8 cellular contexts compared by ENCODE assay signal in the genomic region with DNA sequence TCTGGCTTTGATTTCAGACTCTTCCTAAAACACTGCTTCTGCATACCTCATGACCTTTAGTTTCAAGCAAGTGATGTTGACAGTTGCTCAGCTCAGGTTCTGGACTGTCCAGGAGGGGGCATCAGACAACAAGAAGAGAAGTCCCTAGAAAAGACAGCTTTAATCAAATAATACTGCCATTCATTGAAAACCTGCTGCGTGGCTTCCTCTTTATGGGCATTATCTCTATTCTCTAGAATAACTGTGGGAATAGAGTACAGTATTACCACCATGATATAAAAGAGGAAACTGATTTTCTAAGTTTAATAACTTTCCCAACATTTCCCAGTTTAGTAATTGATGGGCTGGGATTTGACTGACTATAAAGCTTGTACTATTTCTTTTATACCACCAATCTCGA.
DNase-seq lines count a peak whose midpoint lies in the region; ATAC-seq and TF ChIP-seq lines count a peak whose summit lies in the region.

No MANE protein-coding gene starts in this region.

- H3K9ac ChIP-seq in KMS-11 = no peak overlapping the region

- intact Hi-C loops in activated T-helper 2 cell treated with anti-CD3 and anti-CD28 coated beads, Interferon-gamma antibody, Interleukin-2, Interleukin-4, amounts not matched to agents 10 μg/mL and 5 μg/mL and 100 μg/mL, durations not matched to agents 14 hours and 24 hours and 36 hours (cut with micrococcal nuclease) = loop anchor here (1.0 kb wide), 3 partner anchors 224 to 575 kb away; no protein-coding TSS in a partner anchor

- TF ChIP-seq CTCF in KMS-11 (conservative IDR thresholded peaks at IDR 0.05; ENCODE audit: low read depth, low read length) (peak; percentile 85), Peyer's patch (IDR thresholded peaks at IDR 0.05) (peak in 5 of 6 experiments; percentile 23 to 69 (median 64)), progenitor cell of endocrine pancreas (IDR thresholded peaks at IDR 0.05; ENCODE audit: unreplicated experiment) (peak; percentile 80)

- ATAC-seq in GM21576 (IDR thresholded peaks at IDR 0.05; ENCODE audit: unreplicated experiment) = peak; percentile 80

- H3K4me3 ChIP-seq in KMS-11 (IDR thresholded peaks at IDR 0.05; ENCODE audit: insufficient read depth, low read depth, low read length) (no peak overlapping the region), Peyer's patch (no peak overlapping the region)

- no peak overlapping the region for H3K4me2 ChIP-seq in KMS-11

- TF ChIP-seq POLR2A in Peyer's patch (IDR thresholded peaks at IDR 0.05) = no peak

- H3K9me3 Mint-ChIP-seq in activated T-helper 2 cell treated with anti-CD3 and anti-CD28 coated beads, Interferon-gamma antibody, Interleukin-2, Interleukin-4, amounts not matched to agents 10 μg/mL and 5 μg/mL and 100 μg/mL, durations not matched to agents 14 hours and 24 hours and 36 hours = no peaks in the 10 kb centered on the region
- H3K9me3 Mint-ChIP-seq in progenitor cell of endocrine pancreas (ENCODE audit: low read depth) = peaks cover 12% of the 10 kb centered on the region

- H3K27me3 ChIP-seq in KMS-11 (ENCODE audit: insufficient read depth, low read depth) = no peaks in the 10 kb centered on the region
- no peaks in the 10 kb centered on the region for H3K27me3 ChIP-seq in Peyer's patch

- no peaks in the 10 kb centered on the region for H3K79me2 ChIP-seq in KMS-11 (ENCODE audit: insufficient read depth, low read depth)

- H3K27ac ChIP-seq in KMS-11 (no peak overlapping the region), Peyer's patch (no peak overlapping the region)

- H3K36me3 ChIP-seq in KMS-11 (ENCODE audit: insufficient read depth) (no peaks in the 10 kb centered on the region), Peyer's patch (no peaks in the 10 kb centered on the region)

- no peaks in the 10 kb centered on the region for H3K27me3 Mint-ChIP-seq in activated T-helper 2 cell treated with anti-CD3 and anti-CD28 coated beads, Interferon-gamma antibody, Interleukin-2, Interleukin-4, amounts not matched to agents 10 μg/mL and 5 μg/mL and 100 μg/mL, durations not matched to agents 14 hours and 24 hours and 36 hours (ENCODE audit: low read depth)
- H3K27me3 Mint-ChIP-seq in progenitor cell of endocrine pancreas = no peaks in the 10 kb centered on the region

- DNase-seq in DMS153 treated with DMSO at 0.1 percent for 48 hours (lab: John Stamatoyannopoulos, UW; ENCODE audit: unreplicated experiment) (peak; percentile 66), Peyer's patch (peak in 2 of 3 donors; percentile 52 to 81), germinal center (ENCODE audit: low spot score) (peak; percentile 47), progenitor cell of endocrine pancreas (ENCODE audit: low spot score, unreplicated experiment) (peak; percentile 41), mesenteric fat pad (ENCODE audit: low spot score) (no peak)
- DNase-seq in activated T-helper 2 cell treated with anti-CD3 and anti-CD28 coated beads, Interferon-gamma antibody, Interleukin-2, Interleukin-4, amounts not matched to agents 10 μg/mL and 5 μg/mL and 100 μg/mL, durations not matched to agents 14 hours and 24 hours and 36 hours (ENCODE audit: low spot score) = peak; percentile 32

- no peaks in the 10 kb centered on the region for H3K36me3 Mint-ChIP-seq in activated T-helper 2 cell treated with anti-CD3 and anti-CD28 coated beads, Interferon-gamma antibody, Interleukin-2, Interleukin-4, amounts not matched to agents 10 μg/mL and 5 μg/mL and 100 μg/mL, durations not matched to agents 14 hours and 24 hours and 36 hours (ENCODE audit: low read depth)
- H3K36me3 Mint-ChIP-seq in progenitor cell of endocrine pancreas (ENCODE audit: insufficient read depth) = no peaks in the 10 kb centered on the region

- no peaks in the 10 kb centered on the region for H3K9me3 ChIP-seq in Peyer's patch

- H3K4me1 ChIP-seq in KMS-11 (ENCODE audit: low read depth, poor library complexity, severe bottlenecking) (peaks cover 56% of the 10 kb centered on the region), Peyer's patch (no peaks in the 10 kb centered on the region)

- H4K20me1 ChIP-seq in KMS-11 (ENCODE audit: insufficient read depth) = no peaks in the 10 kb centered on the region

- peaks cover 5% of the 10 kb centered on the region for H3K4me1 Mint-ChIP-seq in activated T-helper 2 cell treated with anti-CD3 and anti-CD28 coated beads, Interferon-gamma antibody, Interleukin-2, Interleukin-4, amounts not matched to agents 10 μg/mL and 5 μg/mL and 100 μg/mL, durations not matched to agents 14 hours and 24 hours and 36 hours (ENCODE audit: low read depth)
- peaks cover 6% of the 10 kb centered on the region for H3K4me1 Mint-ChIP-seq in progenitor cell of endocrine pancreas (ENCODE audit: low read depth)

- no peak overlapping the region for H3K4me3 Mint-ChIP-seq in activated T-helper 2 cell treated with anti-CD3 and anti-CD28 coated beads, Interferon-gamma antibody, Interleukin-2, Interleukin-4, amounts not matched to agents 10 μg/mL and 5 μg/mL and 100 μg/mL, durations not matched to agents 14 hours and 24 hours and 36 hours (ENCODE audit: low read depth)
- no peak overlapping the region for H3K4me3 Mint-ChIP-seq in progenitor cell of endocrine pancreas (ENCODE audit: low read depth)

- H2AFZ ChIP-seq in KMS-11 (ENCODE audit: low read depth) = no peak overlapping the region

- H3K27ac Mint-ChIP-seq in activated T-helper 2 cell treated with anti-CD3 and anti-CD28 coated beads, Interferon-gamma antibody, Interleukin-2, Interleukin-4, amounts not matched to agents 10 μg/mL and 5 μg/mL and 100 μg/mL, durations not matched to agents 14 hours and 24 hours and 36 hours = no peak overlapping the region
- H3K27ac Mint-ChIP-seq in progenitor cell of endocrine pancreas = no peak overlapping the region
